ENCODE assay signal across 14 cellular contexts in the genomic region with DNA sequence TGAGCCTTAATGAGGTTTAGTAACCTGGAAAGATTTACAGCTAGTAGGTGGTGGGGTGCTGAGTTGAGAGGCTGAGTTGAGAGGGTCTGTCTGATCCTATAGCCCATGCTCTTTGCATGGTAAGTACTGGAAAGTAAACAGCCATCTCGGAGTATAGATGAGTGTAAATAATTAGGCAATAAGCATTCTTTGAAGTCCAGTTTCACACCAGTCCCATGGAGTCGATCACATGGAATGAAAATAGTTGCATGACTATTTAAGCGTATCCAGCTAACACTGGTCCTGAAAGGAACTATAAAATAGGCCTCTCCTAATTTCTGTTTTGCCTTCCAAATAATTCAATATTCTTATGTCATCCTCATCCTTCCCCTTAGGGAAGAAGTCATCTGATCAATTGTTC.
"Had no signal": no experiment of that assay in that cellular context is flagged by ENCODE, and none has a peak within 500 bp of the region (broad histone marks: within the 10 kb centered on the region; RNA-seq: fewer than 3 reads in every experiment).

No MANE protein-coding gene starts in this region.

- ATAC-seq: activated CD4-positive, CD25-positive, alpha-beta regulatory T cell treated with anti-CD3 and anti-CD28 coated beads, Interleukin-2, amount 50 U/mL, for 24 hours; stimulated activated naive CD8-positive, alpha-beta T cell treated with anti-CD3 and anti-CD28 coated beads, Interleukin-15, amount 100 ng/mL, for 72 hours; upper lobe of right lung had no signal

- H3K9me3 ChIP-seq: colonic mucosa, ovary, testis, upper lobe of right lung had no signal

- H3K36me3 ChIP-seq: colonic mucosa, ovary, upper lobe of right lung had no signal

- H3K27ac ChIP-seq: colonic mucosa, ovary, testis, upper lobe of right lung had no signal

- H3K4me1 ChIP-seq: testis, upper lobe of right lung had no signal

- H3K27me3 ChIP-seq: colonic mucosa, ovary, testis, upper lobe of right lung had no signal

- H3K4me3 ChIP-seq: colonic mucosa, lung, ovary, testis, upper lobe of right lung had no signal

- DNase-seq: activated naive CD4-positive, alpha-beta T cell treated with anti-CD3 and anti-CD28 coated beads, Interleukin-2, amount 10 ng/mL, durations not matched to agents 7 days and 5 days; colonic mucosa; effector CD8-positive, alpha-beta T cell; glutamatergic neuron; immature natural killer cell; left colon; nephron progenitor cell; ovary; stimulated activated CD4-positive, alpha-beta T cell treated with anti-CD3 and anti-CD28 coated beads, Interleukin-4, amount 100 ng/mL, for 4 hours; stimulated activated naive CD8-positive, alpha-beta T cell treated with anti-CD3 and anti-CD28 coated beads, Interleukin-15, amount 100 ng/mL, for 72 hours; testis; upper lobe of right lung had no signal
